In genomic region chr5:88653471-88653870, GRCh38 we compare ENCODE assay signal across 6 cellular contexts.
"Had no signal": no experiment of that assay in that cellular context is flagged by ENCODE, and none has a peak within 500 bp of the region (broad histone marks: within the 10 kb centered on the region; RNA-seq: fewer than 3 reads in every experiment).

No MANE protein-coding gene starts in this region.

- H3K4me3 Mint-ChIP-seq: GM23338, H9 had no signal

- ATAC-seq: GM23338, K562 had no signal

- H3K9me3 Mint-ChIP-seq: GM23338, H9 had no signal

- H3K4me3 ChIP-seq: GM23338, K562 had no signal

- DNase-seq: H9, HCEC 1CT, IMR-90, KG1 had no signal

- H3K27ac Mint-ChIP-seq: GM23338, H9 had no signal

- H3K4me1 Mint-ChIP-seq: H9 had no signal
